ENCODE assay signal across 23 cellular contexts in genomic region chr2:28025116-28025515, GRCh38.
"Had no signal": no experiment of that assay in that cellular context is flagged by ENCODE, and none has a peak within 500 bp of the region (broad histone marks: within the 10 kb centered on the region; RNA-seq: fewer than 3 reads in every experiment).

No MANE protein-coding gene starts in this region.

- H2AFZ ChIP-seq: parathyroid adenoma had no signal

- H3K9ac ChIP-seq: parathyroid adenoma had no signal

- H3K4me3 Mint-ChIP-seq: memory B cell; natural killer cell; stimulated activated memory B cell treated with anti-CD40 and anti-IgM and Interleukin-4, amounts not matched to agents 10 μg/mL and 1 μg/mL and 100 μg/mL, for 72 hours had no signal

- H3K27ac Mint-ChIP-seq: memory B cell; natural killer cell; progenitor cell of endocrine pancreas; stimulated activated memory B cell treated with anti-CD40 and anti-IgM and Interleukin-4, amounts not matched to agents 10 μg/mL and 1 μg/mL and 100 μg/mL, for 72 hours had no signal

- H3K9me3 ChIP-seq: esophagus squamous epithelium, gastrocnemius medialis, right lobe of liver, testis, tibial artery, upper lobe of left lung, uterus had no signal

- H3K27me3 ChIP-seq: esophagus squamous epithelium, gastrocnemius medialis, right lobe of liver, testis, tibial artery, upper lobe of left lung, uterus had no signal

- ATAC-seq: gastrocnemius medialis; left lobe of liver; natural killer cell; right lobe of liver; stimulated activated memory B cell treated with anti-CD40 and anti-IgM and Interleukin-4, amounts not matched to agents 10 μg/mL and 1 μg/mL and 100 μg/mL, for 72 hours; stimulated activated naive CD8-positive, alpha-beta T cell treated with anti-CD3 and anti-CD28 coated beads, Interleukin-15, Interleukin-2, amounts not matched to agents 100 U/mL and 50 U/mL, for 24 hours had no signal

- H3K27ac ChIP-seq: esophagus squamous epithelium, gastrocnemius medialis, parathyroid adenoma, right lobe of liver, testis, tibial artery, upper lobe of left lung, uterus had no signal

- H3K27me3 Mint-ChIP-seq: memory B cell; progenitor cell of endocrine pancreas; stimulated activated memory B cell treated with anti-CD40 and anti-IgM and Interleukin-4, amounts not matched to agents 10 μg/mL and 1 μg/mL and 100 μg/mL, for 72 hours had no signal

- H3K79me2 ChIP-seq: parathyroid adenoma had no signal

- H3K4me3 ChIP-seq: esophagus squamous epithelium, gastrocnemius medialis, lung, right lobe of liver, testis, tibial artery, upper lobe of left lung, uterus had no signal

- H3K36me3 ChIP-seq: right lobe of liver, uterus had no signal

- H3K9me3 Mint-ChIP-seq: natural killer cell had no signal

- H3K4me1 Mint-ChIP-seq: memory B cell; stimulated activated memory B cell treated with anti-CD40 and anti-IgM and Interleukin-4, amounts not matched to agents 10 μg/mL and 1 μg/mL and 100 μg/mL, for 72 hours had no signal

- H3K4me1 ChIP-seq: esophagus squamous epithelium, gastrocnemius medialis, parathyroid adenoma, right lobe of liver, testis, tibial artery, uterus had no signal

- DNase-seq: cerebellar nuclear complex; effector CD8-positive, alpha-beta T cell; esophagus squamous epithelium; foreskin fibroblast; gastrocnemius medialis; head of caudate nucleus; kidney; natural killer cell; occipital lobe; right lobe of liver; stimulated activated CD4-positive, alpha-beta T cell treated with anti-CD3 and anti-CD28 coated beads, Interleukin-4, amount 100 ng/mL, for 4 hours; stimulated activated naive CD8-positive, alpha-beta T cell treated with anti-CD3 and anti-CD28 coated beads, Interleukin-15, Interleukin-2, amounts not matched to agents 100 U/mL and 50 U/mL, for 24 hours; substantia nigra; testis; tibial artery; upper lobe of left lung; uterus had no signal
